8 cellular contexts compared by ENCODE assay signal in the genomic region with DNA sequence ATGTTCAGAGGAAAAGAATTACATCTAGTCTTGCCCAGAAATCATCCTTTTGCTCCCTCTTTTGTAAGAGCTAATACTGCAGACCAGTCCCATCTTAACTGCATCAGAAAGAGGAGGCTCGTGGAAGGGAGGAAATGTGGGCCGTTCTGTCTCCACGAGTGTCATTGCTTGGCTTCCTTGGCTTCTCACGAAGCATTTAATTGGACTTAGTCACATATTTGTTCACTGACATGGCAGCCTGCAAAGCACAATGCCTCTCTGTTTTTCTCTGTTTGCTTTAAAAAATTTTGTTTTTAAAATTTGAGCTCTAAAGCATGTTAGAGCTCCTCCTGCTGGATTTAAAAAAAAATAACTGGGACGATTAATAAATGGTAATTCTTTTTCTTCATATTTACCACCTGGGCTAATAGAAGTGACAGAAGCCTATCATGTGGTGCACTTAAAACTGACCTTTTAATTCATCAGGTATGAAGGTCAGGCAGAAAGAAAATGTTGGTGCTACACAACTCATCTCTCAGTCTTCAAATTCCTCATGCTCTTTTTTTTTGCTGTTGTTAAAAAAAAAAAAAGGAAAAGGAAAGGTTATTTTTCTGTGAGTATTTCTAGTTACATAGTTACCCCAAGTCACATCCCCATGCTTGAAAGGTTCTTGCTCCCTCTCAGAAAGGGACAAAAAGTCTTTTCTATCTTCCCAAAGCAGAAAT. TPM values are rescaled to one million over a fixed set of nuclear protein-coding genes. Genes with fewer than 3 reads are reported as not detected.
A peak's percentile ranks its signal among the peaks of the same experiment; 100 is the strongest.
DNase-seq lines count a peak whose midpoint lies in the region; ATAC-seq, FAIRE-seq and TF ChIP-seq lines count a peak whose summit lies in the region.

No MANE protein-coding gene starts in this region.

- H3K9me3 ChIP-seq in A549 = no peaks in the 10 kb centered on the region
- H3K9me3 ChIP-seq in muscle layer of colon (ENCODE audit: low read length) = no peaks in the 10 kb centered on the region

- H3K4me2 ChIP-seq in A549 = peak overlapping the region; percentile 73

- POLR2A ChIA-PET in A549 (lab: Yijun Ruan, JAX) = interaction anchor here (1.0 to 2.6 kb wide), 4 partner anchors 41 to 413 kb away, joined by 5 to 24 read pairs (median 8); no protein-coding TSS in a partner anchor

- peaks cover 24% of the 10 kb centered on the region for H3K4me1 ChIP-seq in A549
- H3K4me1 ChIP-seq in muscle layer of colon (ENCODE audit: insufficient read depth, low read length) = peaks cover 50% of the 10 kb centered on the region
- H3K4me1 ChIP-seq in urinary bladder (ENCODE audit: insufficient read depth) = peaks cover under 1% of the 10 kb centered on the region

- WGBS in A549 (ENCODE audit: missing lambda C conversion rate) = 5% methylated on average over 5 of the region's 5 CpGs
- WGBS in urinary bladder = 3% methylated on average over 5 of the region's 5 CpGs

- H3K27ac ChIP-seq in A549 = peak overlapping the region; percentile 83 to 86
- peak overlapping the region; percentile 69 for H3K27ac ChIP-seq in muscle layer of colon (ENCODE audit: low read depth, low read length)
- H3K27ac ChIP-seq in urinary bladder (ENCODE audit: low read depth) = peak overlapping the region; percentile 39

- no peaks in the 10 kb centered on the region for H3K27me3 ChIP-seq in muscle layer of colon (ENCODE audit: control insufficient read depth in 1 of 2, insufficient read depth in 2 of 2, low read length in 2 of 2)

- H3K36me3 ChIP-seq in muscle layer of colon (ENCODE audit: insufficient read depth, low read length) = no peaks in the 10 kb centered on the region
- H3K36me3 ChIP-seq in urinary bladder (ENCODE audit: insufficient read depth) = no peaks in the 10 kb centered on the region

- H3K4me3 ChIP-seq in A549 = no peak overlapping the region; the same call in 2 of the 3 replicates
- no peak overlapping the region for H3K4me3 ChIP-seq in WI38 (ENCODE audit: low read depth, low read length)
- peak overlapping the region in 1 of 2 donors; percentile 7 for H3K4me3 ChIP-seq in muscle layer of colon (ENCODE audit: low read depth in 1 of 2, low read length in 2 of 2)
- no peak overlapping the region for H3K4me3 ChIP-seq in urinary bladder (ENCODE audit: low read depth, low read length)

- ATAC-seq in A549 (peak; percentile 90 to 95), esophagus mucosa (peak; percentile 59)

- DNase-seq in A549 (ENCODE audit: low read depth in 1 of 2, low spot score in 1 of 2) (peak; percentile 78 to 90), NCI-H1417 (lab: John Stamatoyannopoulos, UW) (peak; percentile 9 to 63 (median 19)), iPS-NIHi7 (ENCODE audit: extremely low spot score) (no peak)

- TF ChIP-seq CTCF in A549 (IDR thresholded peaks at IDR 0.05) (peak; percentile 92), WI38 (IDR thresholded peaks at IDR 0.05; ENCODE audit: low read depth, low read length) (peak; percentile 27; the same call in 1 of the 2 replicates)

- no peak for TF ChIP-seq POLR2A in A549 (IDR thresholded peaks at IDR 0.05; ENCODE audit: low read length)

- CTCF ChIA-PET in A549 (lab: Yijun Ruan, JAX) = interaction anchor here (0.6 to 4.7 kb wide), 45 partner anchors 11 to 775 kb away, joined by 3 to 48 read pairs (median 4); no protein-coding TSS in a partner anchor

- H3K9ac ChIP-seq in muscle layer of colon (ENCODE audit: low read length) = no peak overlapping the region

- TF ChIP-seq RAD21 in A549 (conservative IDR thresholded peaks at IDR 0.05 in 1 of 2, IDR thresholded peaks at IDR 0.05 in 1 of 2) = peak; percentile 93 to 99

- peak; percentile 32 for FAIRE-seq in A549 (lab: Jason Lieb, UNC)
- peak; percentile 100 for FAIRE-seq in G401.6 (lab: Jason Lieb, UNC)

- TF ChIP-seq EP300 in A549 (IDR thresholded peaks at IDR 0.05) = peak; percentile 13 to 14; a peak in 1 of 5 replicates

TF ChIP-seq in A549, 52 proteins besides CTCF, POLR2A, EP300 and RAD21:
- TF ChIP-seq NR3C1 (IDR thresholded peaks at IDR 0.05) (no peak), HOXA7 (CRISPR knock-in tag; IDR thresholded peaks at IDR 0.05) (no peak), USF2 (IDR thresholded peaks at IDR 0.05) (no peak), TFCP2L1 (CRISPR knock-in tag; IDR thresholded peaks at IDR 0.05) (no peak), RCOR1 (IDR thresholded peaks at IDR 0.05; ENCODE audit: low read depth, low read length) (no peak), HOXB13 (CRISPR knock-in tag; IDR thresholded peaks at IDR 0.05; ENCODE audit: low read depth) (0 out of 2 replicates have a peak, but pooled peaks have one; percentile 17), BCL3 (IDR thresholded peaks at IDR 0.05) (no peak), FOSL2 (IDR thresholded peaks at IDR 0.05) (no peak), FOSL2 (CRISPR knock-in tag; IDR thresholded peaks at IDR 0.05) (peak; percentile 86), HEYL (CRISPR knock-in tag; IDR thresholded peaks at IDR 0.05) (no peak), CEBPB (IDR thresholded peaks at IDR 0.05) (peak in 1 of 2 experiments; percentile 26; a peak in 1 of 4 replicates), POLR2AphosphoS2 (conservative IDR thresholded peaks at IDR 0.05; ENCODE audit: low read length) (no peak), HMGXB4 (CRISPR knock-in tag; IDR thresholded peaks at IDR 0.05; ENCODE audit: borderline replicate concordance) (no peak), SMC3 (IDR thresholded peaks at IDR 0.05) (peak; percentile 99), SREBF2 (IDR thresholded peaks at IDR 0.05) (no peak), JUN (IDR thresholded peaks at IDR 0.05) (peak; percentile 43 to 56; a peak in 2 of 5 replicates), GATA3 (IDR thresholded peaks at IDR 0.05; ENCODE audit: borderline replicate concordance) (peak; percentile 70; the same call in 1 of the 2 replicates), JUNB (IDR thresholded peaks at IDR 0.05) (peak; percentile 71), MYC (IDR thresholded peaks at IDR 0.05; ENCODE audit: borderline replicate concordance, low read length) (no peak), ZNF302 (CRISPR knock-in tag; IDR thresholded peaks at IDR 0.05) (no peak), MAX (IDR thresholded peaks at IDR 0.05) (peak; percentile 77)

RNA-seq across cellular contexts. Expression of gene C1orf105, which starts 21.0 kb away (rescaled TPM):
- polyA plus RNA-seq in A549 (2011; rRNA removed) (0.38 and 0.40 TPM in 2 replicates), A549 (2017; fragmentation: RNase III; extraction: RNeasy Plus Mini Kit Qiagen cat#74134 plus additional on column Dnase treatment) (not detected in 3 replicates), urinary bladder (not detected)
- polyA plus RNA-seq in A549 (2012; cell fraction: cytosol; rRNA removed) = not detected in 2 replicates
- not detected in 2 replicates for polyA plus RNA-seq in A549 (2012; cell fraction: nucleus; rRNA removed)
- polyA minus RNA-seq in A549 (2011; rRNA and poly(A)+ RNA removed) = not detected in 2 replicates
- total RNA-seq in esophagus mucosa (not detected), urinary bladder (2.9 TPM)

RNA-seq across cellular contexts. Expression of gene PIGC, which starts 44.3 kb away (rescaled TPM):
- polyA plus RNA-seq in A549 (2011; rRNA removed) (50.0 and 51.4 TPM in 2 replicates), A549 (2017; fragmentation: RNase III; extraction: RNeasy Plus Mini Kit Qiagen cat#74134 plus additional on column Dnase treatment) (24.9 to 32.2 TPM (median 30.7 TPM) in 3 replicates), urinary bladder (36.8 TPM)
- 20.6 and 29.2 TPM in 2 replicates for polyA plus RNA-seq in A549 (2012; cell fraction: cytosol; rRNA removed)
- 11.1 and 22.0 TPM in 2 replicates for polyA plus RNA-seq in A549 (2012; cell fraction: nucleus; rRNA removed)
- 42.7 and 44.9 TPM in 2 replicates for polyA minus RNA-seq in A549 (2011; rRNA and poly(A)+ RNA removed)
- total RNA-seq in esophagus mucosa (11.7 TPM), urinary bladder (26.9 TPM)
